In the genomic region with DNA sequence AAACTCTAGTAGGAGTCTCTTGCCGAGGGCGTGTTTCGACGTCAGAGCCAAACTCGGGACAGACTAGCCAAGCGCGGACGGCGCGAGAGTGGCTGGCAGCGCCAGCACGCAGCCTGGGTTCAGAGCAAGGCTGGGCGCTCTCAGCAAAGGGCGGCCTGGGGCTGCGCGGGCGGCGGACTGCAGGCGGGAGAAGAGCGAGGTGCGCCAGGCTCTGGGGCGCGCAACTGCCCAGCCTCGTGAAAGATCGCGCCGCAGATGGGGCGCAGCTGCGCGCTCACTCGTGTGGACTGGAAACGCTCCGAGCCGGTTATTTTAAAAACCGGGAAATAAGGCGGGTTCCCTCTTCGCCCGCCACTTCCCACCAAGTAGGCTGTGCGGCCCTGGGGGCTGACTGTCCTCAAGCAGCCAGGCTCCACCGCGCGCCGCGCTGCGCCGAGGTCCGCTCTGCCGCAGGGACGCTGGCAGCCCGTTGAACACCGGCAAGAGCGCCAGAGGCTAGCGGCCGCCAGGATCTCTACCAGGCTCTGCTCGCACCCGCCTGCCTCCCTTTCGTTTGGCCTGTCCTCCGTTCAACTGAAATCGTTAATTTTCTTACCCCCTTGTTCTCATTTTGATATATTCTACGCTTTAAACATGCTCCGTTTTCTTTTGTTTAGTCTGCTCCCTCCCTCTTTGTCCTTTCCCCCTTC, we compare ENCODE assay signal across 1 cellular context.
TF ChIP-seq lines count a peak whose summit lies in the region.

No MANE protein-coding gene starts in this region.

TF ChIP-seq in K562, 482 proteins besides CTCF, POLR2A, EP300 and RAD21:
- TF ChIP-seq, protein P1, sequence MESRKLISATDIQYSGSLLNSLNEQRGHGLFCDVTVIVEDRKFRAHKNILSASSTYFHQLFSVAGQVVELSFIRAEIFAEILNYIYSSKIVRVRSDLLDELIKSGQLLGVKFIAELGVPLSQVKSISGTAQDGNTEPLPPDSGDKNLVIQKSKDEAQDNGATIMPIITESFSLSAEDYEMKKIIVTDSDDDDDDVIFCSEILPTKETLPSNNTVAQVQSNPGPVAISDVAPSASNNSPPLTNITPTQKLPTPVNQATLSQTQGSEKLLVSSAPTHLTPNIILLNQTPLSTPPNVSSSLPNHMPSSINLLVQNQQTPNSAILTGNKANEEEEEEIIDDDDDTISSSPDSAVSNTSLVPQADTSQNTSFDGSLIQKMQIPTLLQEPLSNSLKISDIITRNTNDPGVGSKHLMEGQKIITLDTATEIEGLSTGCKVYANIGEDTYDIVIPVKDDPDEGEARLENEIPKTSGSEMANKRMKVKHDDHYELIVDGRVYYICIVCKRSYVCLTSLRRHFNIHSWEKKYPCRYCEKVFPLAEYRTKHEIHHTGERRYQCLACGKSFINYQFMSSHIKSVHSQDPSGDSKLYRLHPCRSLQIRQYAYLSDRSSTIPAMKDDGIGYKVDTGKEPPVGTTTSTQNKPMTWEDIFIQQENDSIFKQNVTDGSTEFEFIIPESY (CRISPR knock-in tag; IDR thresholded peaks at IDR 0.05): peak; percentile 62
- TF ChIP-seq ZNF253 (CRISPR knock-in tag; conservative IDR thresholded peaks at IDR 0.05) (no peak), POLR2G (IDR thresholded peaks at IDR 0.05; ENCODE audit: low read depth, low read length) (0 out of 2 replicates have a peak, but pooled peaks have one; percentile 22)
TF ChIP-seq in K562: peak in this region for 2.
